11 cellular contexts compared by ENCODE assay signal in the genomic region with DNA sequence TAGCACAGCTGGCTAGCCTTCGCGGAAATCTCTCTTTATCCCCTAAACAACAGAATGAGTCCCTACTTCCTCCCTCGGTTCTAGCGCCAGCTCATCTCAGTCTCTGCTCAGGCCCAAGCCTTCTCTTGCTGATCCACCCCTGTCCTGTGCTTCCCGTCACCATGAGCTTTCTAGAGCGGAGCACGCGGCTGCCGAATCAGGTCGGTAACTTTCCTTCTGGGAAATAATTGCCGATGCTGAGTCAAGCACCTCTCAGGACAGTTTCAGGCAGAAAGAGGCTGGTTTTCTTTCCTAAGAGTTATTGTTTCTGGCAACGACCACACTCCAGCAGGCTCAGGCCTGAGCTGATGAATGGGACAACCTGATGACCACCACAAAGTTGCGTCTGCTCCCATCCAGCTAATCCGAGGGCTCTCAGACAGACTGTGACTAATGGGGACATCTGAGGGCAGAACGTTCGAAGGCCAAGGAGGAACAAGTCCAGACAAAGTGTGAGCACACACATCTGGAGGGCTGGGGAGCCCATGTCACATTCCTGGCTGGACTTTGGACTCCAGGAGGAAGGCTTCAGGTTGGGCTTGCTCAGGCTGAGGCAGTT. TPM values are rescaled to one million over a fixed set of nuclear protein-coding genes. Genes with fewer than 3 reads are reported as not detected.
DNase-seq lines count a peak whose midpoint lies in the region; ATAC-seq, FAIRE-seq and TF ChIP-seq lines count a peak whose summit lies in the region.
"Had no signal": no experiment of that assay in that cellular context is flagged by ENCODE, and none has a peak within 500 bp of the region (broad histone marks: within the 10 kb centered on the region; RNA-seq: fewer than 3 reads in every experiment).

No MANE protein-coding gene starts in this region.

- no peak overlapping the region for H2AFZ ChIP-seq in GM12878 (ENCODE audit: control insufficient read depth, low read depth, low read length)

- no peak overlapping the region for H3K4me3 ChIP-seq in GM12878
- H3K4me3 ChIP-seq in thymus (ENCODE audit: low read length): no peak overlapping the region
- H3K4me3 ChIP-seq: ovary had no signal

- no peak for TF ChIP-seq EP300 in GM12878 (IDR thresholded peaks at IDR 0.05; ENCODE audit: borderline replicate concordance in 1 of 2, control insufficient read depth in 1 of 2, low read depth in 2 of 2, low read length in 2 of 2)

- WGBS in GM12878 (ENCODE audit: insufficient coverage, insufficient replicate concordance, low lambda C conversion rate, missing lambda C conversion rate): 57% methylated on average over 16 of the region's 16 CpGs
- 79% methylated on average over 16 of the region's 16 CpGs for WGBS in thymus

- intact Hi-C loops in GM12878 (cut with micrococcal nuclease; ENCODE audit: unreplicated experiment): no loop called here

- no peaks in the 10 kb centered on the region for H4K20me1 ChIP-seq in GM12878 (ENCODE audit: control insufficient read depth, insufficient read depth)

- RAD21 ChIA-PET in GM12878 (lab: Charles Lee; ENCODE audit: unreplicated experiment): interaction anchor here (2.3 kb wide), 1 partner anchor 14 kb away, joined by 6 read pairs; a partner anchor contains a TSS

- ATAC-seq in activated CD8-positive, alpha-beta memory T cell treated with anti-CD3 and anti-CD28 coated beads, Interleukin-2, amount 10 ng/mL, durations not matched to agents 7 days and 5 days: no peak
- ATAC-seq in GM12878 (no peak), HG03045 (IDR thresholded peaks at IDR 0.05; ENCODE audit: unreplicated experiment) (no peak)

- no peak overlapping the region for H3K4me3 Mint-ChIP-seq in activated CD8-positive, alpha-beta memory T cell treated with anti-CD3 and anti-CD28 coated beads, Interleukin-2, amount 10 ng/mL, durations not matched to agents 7 days and 5 days

- H3K27ac Mint-ChIP-seq in activated CD8-positive, alpha-beta memory T cell treated with anti-CD3 and anti-CD28 coated beads, Interleukin-2, amount 10 ng/mL, durations not matched to agents 7 days and 5 days: peak overlapping the region; percentile 68

- BruUV-seq in GM12878 (replicated peaks; lab: Mats Ljungman, UMichigan): no TSS peak

- H3K9ac ChIP-seq in GM12878 (ENCODE audit: control insufficient read depth, insufficient read depth, low read length): no peak overlapping the region

- SMC1A ChIA-PET in GM12878 (lab: Charles Lee; ENCODE audit: uncharacterized antibody, unreplicated experiment): interaction anchor here (1.0 to 3.6 kb wide), 4 partner anchors 15 to 163 kb away, joined by 3 to 21 read pairs (median 3); a partner anchor contains a TSS

- TF ChIP-seq CTCF in GM12878 (IDR thresholded peaks at IDR 0.05 in 2 of 3, conservative IDR thresholded peaks at IDR 0.05 in 1 of 3; ENCODE audit: control insufficient read depth in 2 of 3, extremely low read depth in 1 of 3, insufficient read depth in 1 of 3, low read depth in 3 of 3, low read length in 3 of 3): no peak

- FAIRE-seq in GM12878 (lab: Jason Lieb, UNC): no peak

- no peaks in the 10 kb centered on the region for H3K27me3 ChIP-seq in GM12878 (replicated peaks in 1 of 2; ENCODE audit: control insufficient read depth in 2 of 2, insufficient read depth in 2 of 2, low read length in 1 of 2)
- no peaks in the 10 kb centered on the region for H3K27me3 ChIP-seq in thymus (ENCODE audit: control insufficient read depth, insufficient read depth)
- H3K27me3 ChIP-seq: ovary had no signal

- H3K27me3 Mint-ChIP-seq in activated CD8-positive, alpha-beta memory T cell treated with anti-CD3 and anti-CD28 coated beads, Interleukin-2, amount 10 ng/mL, durations not matched to agents 7 days and 5 days: no peaks in the 10 kb centered on the region

- H3K4me2 ChIP-seq in GM12878 (ENCODE audit: control insufficient read depth, insufficient read depth): no peak overlapping the region

- no peaks in the 10 kb centered on the region for H3K79me2 ChIP-seq in GM12878 (ENCODE audit: control insufficient read depth, insufficient read depth, low read length)

- no peaks in the 10 kb centered on the region for H3K36me3 Mint-ChIP-seq in activated CD8-positive, alpha-beta memory T cell treated with anti-CD3 and anti-CD28 coated beads, Interleukin-2, amount 10 ng/mL, durations not matched to agents 7 days and 5 days

- H3K9me3 Mint-ChIP-seq in activated CD8-positive, alpha-beta memory T cell treated with anti-CD3 and anti-CD28 coated beads, Interleukin-2, amount 10 ng/mL, durations not matched to agents 7 days and 5 days (ENCODE audit: low read depth): no peaks in the 10 kb centered on the region
- H3K9me3 Mint-ChIP-seq: CD8-positive, alpha-beta memory T cell had no signal

- no peaks in the 10 kb centered on the region for H3K36me3 ChIP-seq in GM12878 (ENCODE audit: control insufficient read depth in 2 of 2, insufficient read depth in 2 of 2, low read length in 1 of 2)
- no peaks in the 10 kb centered on the region for H3K36me3 ChIP-seq in thymus (ENCODE audit: control insufficient read depth, insufficient read depth)
- H3K36me3 ChIP-seq: ovary had no signal

- POLR2A ChIA-PET in GM12878 (lab: Charles Lee): interaction anchor here (1.6 kb wide), 1 partner anchor 14 kb away, joined by 5 read pairs; a partner anchor contains a TSS

- DNase-seq in activated CD8-positive, alpha-beta memory T cell treated with anti-CD3 and anti-CD28 coated beads, Interleukin-2, amount 10 ng/mL, durations not matched to agents 7 days and 5 days: no peak
- DNase-seq in activated CD8-positive, alpha-beta memory T cell treated with anti-CD3 and anti-CD28 coated beads for 24 hours: no peak
- no peak for DNase-seq in GM12878 (ENCODE audit: low read depth, low spot score)
- peak; percentile 42 for DNase-seq in kidney tubule cell (ENCODE audit: low spot score)
- DNase-seq in NCI-H2029 (lab: John Stamatoyannopoulos, UW): no peak
- no peak for DNase-seq in stimulated activated CD4-positive, alpha-beta T cell treated with anti-CD3 and anti-CD28 coated beads, Interleukin-4, amount 100 ng/mL, for 4 hours
- DNase-seq: CD8-positive, alpha-beta memory T cell; ovary; SIG-M5 had no signal

- H3K27ac ChIP-seq in GM12878 (ENCODE audit: control insufficient read depth, insufficient read depth) (no peak overlapping the region), thymus (ENCODE audit: low read depth) (peak overlapping the region; percentile 6)
- H3K27ac ChIP-seq: ovary had no signal

- H3K9me3 ChIP-seq in GM12878 (replicated peaks; ENCODE audit: control insufficient read depth, insufficient read depth, low read length): no peaks in the 10 kb centered on the region
- no peaks in the 10 kb centered on the region for H3K9me3 ChIP-seq in thymus (ENCODE audit: control insufficient read depth)
- H3K9me3 ChIP-seq: ovary had no signal

- CTCF ChIA-PET in activated CD8-positive, alpha-beta memory T cell treated with anti-CD3 and anti-CD28 coated beads, Interleukin-2, amount 10 ng/mL, durations not matched to agents 7 days and 5 days (lab: Charles Lee): interaction anchor here (0.9 to 2.5 kb wide), 3 partner anchors 78 to 85 kb away, joined by 3 to 10 read pairs (median 5); no protein-coding TSS in a partner anchor
- CTCF ChIA-PET in GM12878 (lab: Yijun Ruan, JAX): interaction anchor here (0.5 to 2.0 kb wide), 4 partner anchors 27 to 85 kb away, joined by 3 to 8 read pairs (median 4); no protein-coding TSS in a partner anchor

- no peak for TF ChIP-seq RAD21 in GM12878 (IDR thresholded peaks at IDR 0.05; ENCODE audit: insufficient read depth, low read depth, low read length)

- peaks cover 62% of the 10 kb centered on the region for H3K4me1 Mint-ChIP-seq in activated CD8-positive, alpha-beta memory T cell treated with anti-CD3 and anti-CD28 coated beads, Interleukin-2, amount 10 ng/mL, durations not matched to agents 7 days and 5 days

- no peak for TF ChIP-seq POLR2A in GM12878 (IDR thresholded peaks at IDR 0.05; ENCODE audit: low read depth, low read length)

- in situ Hi-C loops in GM12878 (cut with MboI): no loop called here

- H3K4me1 ChIP-seq in GM12878 (ENCODE audit: control insufficient read depth, insufficient read depth, low read length) (peaks cover 9% of the 10 kb centered on the region), thymus (ENCODE audit: control insufficient read depth, insufficient read depth, low read length) (peaks cover 24% of the 10 kb centered on the region)

RNA-seq across cellular contexts. Expression of a gene that starts 13.6 kb away (rescaled TPM):
- 10 to 100 TPM; 44.5 to 48.0 TPM for total RNA-seq in activated CD8-positive, alpha-beta memory T cell treated with anti-CD3 and anti-CD28 coated beads, Interleukin-2, amount 10 ng/mL, durations not matched to agents 7 days and 5 days
- total RNA-seq in GM12878 (2013; cell fraction: nucleolus; rRNA removed): 1.0 TPM in 2 replicates
- total RNA-seq in GM12878 (2014; rRNA removed) (2.2 and 3.1 TPM in 2 replicates), GM12878 (2014; rRNA removed; fragmentation: Illumina TruSeq; extraction: Trizol) (0.76 and 1.1 TPM in 2 replicates), GM12878 (2021) (2.1 and 2.4 TPM in 2 replicates)
- polyA plus RNA-seq in GM12878 (2011; ENCODE audit: low read depth): 0.76 TPM
- polyA plus RNA-seq in GM12878 (2011; rRNA removed) (1.9 and 3.0 TPM in 2 replicates), GM12878 (2014; fragmentation: Illumina TruSeq; extraction: Trizol) (1.1 and 1.2 TPM in 2 replicates), GM12878 (2014; fragmentation: Nextera tagmentation; extraction: Ambion mirVana) (under 1 TPM; 0.06 to 0.35 TPM), GM12878 (2014; rRNA removed) (2.7 and 3.4 TPM in 2 replicates), GM12878 (2016; fragmentation: Nextera tagmentation; extraction: Ambion mirVana) (1 to 10 TPM; 1.8 TPM), thymus (3.6 TPM)
- 8.1 and 9.1 TPM in 2 replicates for polyA plus RNA-seq in GM12878 (2011; cell fraction: cytosol; rRNA removed)
- 7.7 and 8.0 TPM in 2 replicates for polyA plus RNA-seq in GM12878 (2011; cell fraction: nucleus; rRNA removed)
- polyA plus RNA-seq in GM12878 (2012): 1.1 and 1.3 TPM in 2 replicates
- 2.8 and 6.9 TPM in 2 replicates for polyA minus RNA-seq in GM12878 (2011; rRNA and poly(A)+ RNA removed)
- 1.2 and 3.3 TPM in 2 replicates for polyA minus RNA-seq in GM12878 (2011; cell fraction: cytosol; rRNA and poly(A)+ RNA removed)
- 1.6 and 1.7 TPM in 2 replicates for polyA minus RNA-seq in GM12878 (2011; cell fraction: nucleus; rRNA and poly(A)+ RNA removed)

Comparison
In these comparisons a context has a peak if more than half of its experiments do, and no peak if none do; other contexts are left out.
1. RNA of a gene that starts 13.6 kb away (total RNA-seq): 44.5 to 48.0 TPM in activated CD8-positive, alpha-beta memory T cell treated with anti-CD3 and anti-CD28 coated beads, Interleukin-2, amount 10 ng/mL, durations not matched to agents 7 days and 5 days; 0.76 to 3.1 TPM in GM12878; every median in the first group is over 10 times any median in the second.